10 cellular contexts compared by ENCODE assay signal in genomic region chr6:27477318-27478013, GRCh38. TPM values are rescaled to one million over a fixed set of nuclear protein-coding genes. Genes with fewer than 3 reads are reported as not detected.
A peak's percentile ranks its signal among the peaks of the same experiment; 100 is the strongest.
DNase-seq lines count a peak whose midpoint lies in the region; ATAC-seq and TF ChIP-seq lines count a peak whose summit lies in the region.
"Had no signal": no experiment of that assay in that cellular context is flagged by ENCODE, and none has a peak within 500 bp of the region (broad histone marks: within the 10 kb centered on the region; RNA-seq: fewer than 3 reads in every experiment).

No MANE protein-coding gene starts in this region.

- intact Hi-C loops in ovary (cut with DNase I), result loop anchor here in 3 of 4 donors (5.0 to 10.0 kb wide), 5 partner anchors 207 to 923 kb away; partner anchors contain the start of gene ZNF165 (in 1 of the 3)

- H3K27ac ChIP-seq in DND-41 (ENCODE audit: low read length) (peak overlapping the region; percentile 99), ovary (peak overlapping the region in 1 of 2 donors; percentile 98)

- 54 to 67% (median 56%) methylated on average over 8 of the region's 8 CpGs for WGBS in ovary, 3 donors

- H2AFZ ChIP-seq in DND-41 (ENCODE audit: low read depth, low read length), result peak overlapping the region; percentile 90
- peak overlapping the region; percentile 85 for H2AFZ ChIP-seq in Loucy (ENCODE audit: low read length)

- no peak for TF ChIP-seq POLR2A in ovary (IDR thresholded peaks at IDR 0.05)

- H3K36me3 ChIP-seq in DND-41 (ENCODE audit: insufficient read depth, low read length) (no peaks in the 10 kb centered on the region; the same call in 1 of the 2 replicates), Loucy (ENCODE audit: insufficient read depth, low read length) (no peaks in the 10 kb centered on the region), endocrine pancreas (ENCODE audit: control insufficient read depth, insufficient read depth, low read length) (no peaks in the 10 kb centered on the region), ovary (no peaks in the 10 kb centered on the region)
- H3K36me3 ChIP-seq: upper lobe of left lung had no signal

- H3K4me3 ChIP-seq in DND-41 (ENCODE audit: low read depth in 1 of 2, low read length in 2 of 2) (peak overlapping the region; percentile 79 to 87; a peak in 2 of 4 replicates), Loucy (ENCODE audit: low read length, poor library complexity, severe bottlenecking) (peak overlapping the region; percentile 91), endocrine pancreas (ENCODE audit: control insufficient read depth, insufficient read depth, low read length) (peak overlapping the region; percentile 90), ovary (peak overlapping the region; percentile 88)

- H4K20me1 ChIP-seq in DND-41 (ENCODE audit: insufficient read depth, low read length) (no peaks in the 10 kb centered on the region), Loucy (ENCODE audit: insufficient read depth, low read length, poor library complexity, severe bottlenecking) (no peaks in the 10 kb centered on the region)

- H3F3A ChIP-seq in Loucy (ENCODE audit: low read depth), result peaks cover 5% of the 10 kb centered on the region; the same call in 1 of the 2 replicates

- no peak for ATAC-seq in DND-41 (ENCODE audit: insufficient read depth, low read depth)
- ATAC-seq in HG03442 (IDR thresholded peaks at IDR 0.05; ENCODE audit: unreplicated experiment), result no peak
- no peak for ATAC-seq in HG03432 (IDR thresholded peaks at IDR 0.05; ENCODE audit: unreplicated experiment)

- H3K79me2 ChIP-seq in DND-41 (ENCODE audit: insufficient read depth, low read length) (peaks cover 11% of the 10 kb centered on the region), Loucy (ENCODE audit: insufficient read depth, low read length) (peaks cover 2% of the 10 kb centered on the region; the same call in 1 of the 2 replicates)

- no peak for TF ChIP-seq CTCF in DND-41 (IDR thresholded peaks at IDR 0.05; ENCODE audit: borderline replicate concordance, extremely low read depth, low read length, poor library complexity, severe bottlenecking)
- no peak for TF ChIP-seq CTCF in Loucy (conservative IDR thresholded peaks at IDR 0.05; ENCODE audit: low read length)
- no peak for TF ChIP-seq CTCF in ovary (IDR thresholded peaks at IDR 0.05)

- no peak for TF ChIP-seq EP300 in ovary (IDR thresholded peaks at IDR 0.05)

- H3K9ac ChIP-seq in DND-41 (ENCODE audit: low read depth, low read length) (peak overlapping the region; percentile 92), Loucy (ENCODE audit: low read depth, low read length, poor library complexity, severe bottlenecking) (peak overlapping the region; percentile 96), endocrine pancreas (ENCODE audit: control insufficient read depth, insufficient read depth, low read length) (no peak overlapping the region)

- H3K9me3 ChIP-seq in DND-41 (ENCODE audit: insufficient read depth, low read length, severe bottlenecking) (no peaks in the 10 kb centered on the region), Loucy (ENCODE audit: insufficient read depth, low read depth, low read length) (no peaks in the 10 kb centered on the region), endocrine pancreas (ENCODE audit: control insufficient read depth, low read length) (no peaks in the 10 kb centered on the region), ovary (no peaks in the 10 kb centered on the region)
- H3K9me3 ChIP-seq: upper lobe of left lung had no signal

- H3K9me2 ChIP-seq in Loucy (replicated peaks; ENCODE audit: low read depth, low read length), result no peaks in the 10 kb centered on the region

- H3K27me3 ChIP-seq in DND-41 (ENCODE audit: insufficient read depth, low read length, poor library complexity), result no peaks in the 10 kb centered on the region
- no peaks in the 10 kb centered on the region for H3K27me3 ChIP-seq in Loucy (ENCODE audit: insufficient read depth, low read length, poor library complexity, severe bottlenecking)
- no peaks in the 10 kb centered on the region for H3K27me3 ChIP-seq in endocrine pancreas (ENCODE audit: control insufficient read depth, insufficient read depth, low read length)
- no peaks in the 10 kb centered on the region for H3K27me3 ChIP-seq in ovary
- H3K27me3 ChIP-seq: upper lobe of left lung had no signal

- peaks cover 34% of the 10 kb centered on the region for H3K4me1 ChIP-seq in DND-41 (ENCODE audit: insufficient read depth, low read length)
- peaks cover 18% of the 10 kb centered on the region for H3K4me1 ChIP-seq in Loucy (ENCODE audit: insufficient read depth, low read length, poor library complexity, severe bottlenecking)
- H3K4me1 ChIP-seq in endocrine pancreas (ENCODE audit: control insufficient read depth, insufficient read depth, low read length), result no peaks in the 10 kb centered on the region
- peaks cover 2% of the 10 kb centered on the region for H3K4me1 ChIP-seq in ovary (ENCODE audit: insufficient read depth)

- peak overlapping the region; percentile 79 for H3K4me2 ChIP-seq in DND-41 (ENCODE audit: insufficient read depth, low read length)
- H3K4me2 ChIP-seq in Loucy (ENCODE audit: low read depth, low read length, poor library complexity, severe bottlenecking), result peak overlapping the region; percentile 86

- DNase-seq in DND-41 (no peak), ovary (no peak), NCI-H1417 (lab: John Stamatoyannopoulos, UW) (no peak)
- DNase-seq in activated CD8-positive, alpha-beta memory T cell treated with anti-CD3 and anti-CD28 coated beads, Interleukin-2, amount 50 U/mL, for 4 hours, result no peak
- DNase-seq: NCI-H774, upper lobe of left lung had no signal

RNA-seq across cellular contexts. Expression of gene ZNF184, which starts 4.6 kb away (rescaled TPM):
- 10 to 100 TPM in 2 of 7 donors, 1 to 10 TPM in 5; 5.2 to 11.5 (median 8.3) TPM for total RNA-seq in ovary
- polyA plus RNA-seq in ovary, result 1 to 10 TPM; 4.4 to 5.3 TPM
